16 cellular contexts compared by ENCODE assay signal in the genomic region with DNA sequence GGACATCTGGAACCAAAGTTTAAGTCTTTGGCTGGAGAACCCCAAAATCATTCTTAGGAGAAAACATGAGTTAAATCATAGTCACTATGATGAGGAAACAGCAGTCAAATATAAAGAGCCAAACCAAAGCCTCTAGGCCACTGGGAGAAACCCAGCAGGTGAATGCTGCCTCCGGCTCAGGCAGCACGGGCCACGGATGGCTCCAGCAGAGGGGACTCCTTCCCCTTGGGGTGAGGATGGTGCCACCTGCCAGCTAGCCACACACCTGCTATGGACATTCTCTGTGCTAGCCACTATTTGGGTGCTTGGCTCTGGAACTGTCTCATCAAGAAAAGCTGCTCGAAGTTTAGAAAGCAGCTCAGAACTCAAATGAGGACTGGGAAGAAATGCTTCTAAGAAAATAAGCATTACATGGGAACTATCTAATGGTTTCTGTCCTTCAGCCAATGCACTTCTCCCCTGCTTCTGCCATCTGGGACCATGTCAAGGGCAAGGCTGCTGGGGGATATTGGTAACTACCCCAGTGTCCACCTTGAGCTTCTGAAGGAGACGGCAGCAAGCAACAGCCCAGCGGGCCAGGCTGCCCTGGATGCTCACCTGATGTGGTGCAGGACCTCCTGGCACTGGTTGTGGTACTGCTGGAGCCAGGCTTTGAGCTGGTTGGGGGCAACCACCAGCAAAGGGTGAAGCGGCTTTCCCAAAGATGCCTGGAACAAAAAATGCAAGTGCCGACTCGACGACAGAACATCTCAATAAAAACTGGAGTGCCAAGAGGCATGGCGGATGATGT. TPM values are rescaled to one million over a fixed set of nuclear protein-coding genes. Genes with fewer than 3 reads are reported as not detected.
DNase-seq lines count a peak whose midpoint lies in the region; ATAC-seq, FAIRE-seq and TF ChIP-seq lines count a peak whose summit lies in the region.
"Had no signal": no experiment of that assay in that cellular context is flagged by ENCODE, and none has a peak within 500 bp of the region (broad histone marks: within the 10 kb centered on the region; RNA-seq: fewer than 3 reads in every experiment).

No MANE protein-coding gene starts in this region.

- H3K27ac ChIP-seq in RWPE2 (ENCODE audit: poor library complexity, severe bottlenecking) (no peak overlapping the region), kidney (ENCODE audit: low read depth in 2 of 2, low read length in 2 of 2) (no peak overlapping the region), suprapubic skin (no peak overlapping the region)
- H3K27ac ChIP-seq in CD8-positive, alpha-beta T cell (ENCODE audit: low read depth, low read length): no peak overlapping the region
- H3K27ac ChIP-seq: GM23248 had no signal

- no peaks in the 10 kb centered on the region for H3K9me3 Mint-ChIP-seq in activated naive CD8-positive, alpha-beta T cell (ENCODE audit: low read depth)
- no peaks in the 10 kb centered on the region for H3K9me3 Mint-ChIP-seq in activated naive CD8-positive, alpha-beta T cell treated with anti-CD3 and anti-CD28 coated beads for 36 hours
- no peaks in the 10 kb centered on the region for H3K9me3 Mint-ChIP-seq in stimulated activated effector memory CD8-positive, alpha-beta T cell treated with anti-CD3 and anti-CD28 coated beads, Interleukin-12 subunit alpha, Interleukin-12 subunit beta, amount 100 ng/mL, for 72 hours
- H3K9me3 Mint-ChIP-seq in CD8-positive, alpha-beta T cell: no peaks in the 10 kb centered on the region
- H3K9me3 Mint-ChIP-seq: IgD-negative memory B cell had no signal

- POLR2A ChIA-PET in CD8-positive, alpha-beta T cell (lab: Charles Lee): interaction anchor here (1.2 kb wide), 1 partner anchor 14 kb away, joined by 3 read pairs; no protein-coding TSS in a partner anchor

- FAIRE-seq in kidney (lab: Jason Lieb, UNC): no peak
- FAIRE-seq: A204.1, H54 had no signal

- H3K27me3 ChIP-seq in RWPE2 (ENCODE audit: insufficient read depth, poor library complexity, severe bottlenecking) (no peaks in the 10 kb centered on the region), suprapubic skin (no peaks in the 10 kb centered on the region)
- H3K27me3 ChIP-seq in CD8-positive, alpha-beta T cell (ENCODE audit: insufficient read depth, low read length): no peaks in the 10 kb centered on the region
- H3K27me3 ChIP-seq: BE2C had no signal

- no peaks in the 10 kb centered on the region for H3K27me3 Mint-ChIP-seq in activated naive CD8-positive, alpha-beta T cell
- H3K27me3 Mint-ChIP-seq in activated naive CD8-positive, alpha-beta T cell treated with anti-CD3 and anti-CD28 coated beads for 36 hours: no peaks in the 10 kb centered on the region
- H3K27me3 Mint-ChIP-seq in CD8-positive, alpha-beta T cell (ENCODE audit: low read depth): no peaks in the 10 kb centered on the region
- H3K27me3 Mint-ChIP-seq: CD8-positive, alpha-beta memory T cell; IgD-negative memory B cell had no signal

- H3K9ac ChIP-seq in kidney (ENCODE audit: low read length in 2 of 2): no peak overlapping the region
- H3K9ac ChIP-seq: GM23248 had no signal

- intact Hi-C loops in kidney (cut with DNase I): no loop called here
- intact Hi-C loops in CD8-positive, alpha-beta T cell (cut with DNase I, micrococcal nuclease): no loop called here

- H3K36me3 ChIP-seq in RWPE2 (ENCODE audit: low read depth): peaks cover 86% of the 10 kb centered on the region
- H3K36me3 ChIP-seq in kidney (ENCODE audit: control insufficient read depth in 1 of 2, insufficient read depth in 2 of 2, low read length in 2 of 2): peaks cover 63 to 85% of the 10 kb centered on the region in 2 donors
- peaks cover 100% of the 10 kb centered on the region for H3K36me3 ChIP-seq in suprapubic skin
- H3K36me3 ChIP-seq in CD8-positive, alpha-beta T cell (ENCODE audit: insufficient read depth, low read length): peaks cover 88% of the 10 kb centered on the region

- H3K9me3 ChIP-seq in RWPE2 (ENCODE audit: severe bottlenecking) (no peaks in the 10 kb centered on the region), kidney (ENCODE audit: control insufficient read depth in 1 of 2, low read length in 2 of 2) (no peaks in the 10 kb centered on the region), suprapubic skin (no peaks in the 10 kb centered on the region)
- H3K9me3 ChIP-seq in CD8-positive, alpha-beta T cell (ENCODE audit: low read length): no peaks in the 10 kb centered on the region
- H3K9me3 ChIP-seq: BE2C had no signal

- no peak for TF ChIP-seq EP300 in suprapubic skin (IDR thresholded peaks at IDR 0.05)

- ATAC-seq in RWPE2 (ENCODE audit: low read depth) (no peak), HG03571 (IDR thresholded peaks at IDR 0.05; ENCODE audit: unreplicated experiment) (no peak)
- no peak for ATAC-seq in stimulated activated effector memory CD8-positive, alpha-beta T cell treated with anti-CD3 and anti-CD28 coated beads, Interleukin-12 subunit alpha, Interleukin-12 subunit beta, amount 100 ng/mL, for 72 hours
- ATAC-seq in CD8-positive, alpha-beta T cell: no peak

- H3K36me3 Mint-ChIP-seq in activated naive CD8-positive, alpha-beta T cell: peaks cover 19% of the 10 kb centered on the region
- peaks cover 20% of the 10 kb centered on the region for H3K36me3 Mint-ChIP-seq in activated naive CD8-positive, alpha-beta T cell treated with anti-CD3 and anti-CD28 coated beads for 36 hours
- H3K36me3 Mint-ChIP-seq in stimulated activated effector memory CD8-positive, alpha-beta T cell treated with anti-CD3 and anti-CD28 coated beads, Interleukin-12 subunit alpha, Interleukin-12 subunit beta, amount 100 ng/mL, for 72 hours: peaks cover 26% of the 10 kb centered on the region
- peaks cover 93% of the 10 kb centered on the region for H3K36me3 Mint-ChIP-seq in CD8-positive, alpha-beta T cell

- no peak for TF ChIP-seq CTCF in RWPE2 (IDR thresholded peaks at IDR 0.05; ENCODE audit: poor library complexity, severe bottlenecking)
- no peak for TF ChIP-seq CTCF in kidney (IDR thresholded peaks at IDR 0.05; ENCODE audit: borderline replicate concordance, extremely low read depth, insufficient read depth)
- TF ChIP-seq CTCF in suprapubic skin (IDR thresholded peaks at IDR 0.05): no peak
- no peak for TF ChIP-seq CTCF in CD8-positive, alpha-beta T cell (IDR thresholded peaks at IDR 0.05)

- WGBS in suprapubic skin: 94% methylated on average over 11 of the region's 11 CpGs

- TF ChIP-seq POLR2A in suprapubic skin (IDR thresholded peaks at IDR 0.05): no peak

- DNase-seq in activated naive CD8-positive, alpha-beta T cell treated with anti-CD3 and anti-CD28 coated beads for 36 hours: no peak
- peak; percentile 23 for DNase-seq in RWPE2 (ENCODE audit: low spot score)
- DNase-seq in kidney: peak; percentile 52
- no peak for DNase-seq in stimulated activated effector memory CD8-positive, alpha-beta T cell treated with anti-CD3 and anti-CD28 coated beads, Interleukin-12 subunit alpha, Interleukin-12 subunit beta, amount 100 ng/mL, for 72 hours (ENCODE audit: low spot score in 2 of 2)
- no peak for DNase-seq in suprapubic skin (ENCODE audit: low spot score in 2 of 2)
- DNase-seq in CD8-positive, alpha-beta T cell: no peak
- DNase-seq: BE2C; CD8-positive, alpha-beta memory T cell; DMS53; GM23248 had no signal

- H3K4me3 Mint-ChIP-seq in activated naive CD8-positive, alpha-beta T cell: no peak overlapping the region
- no peak overlapping the region for H3K4me3 Mint-ChIP-seq in activated naive CD8-positive, alpha-beta T cell treated with anti-CD3 and anti-CD28 coated beads for 36 hours
- H3K4me3 Mint-ChIP-seq in stimulated activated effector memory CD8-positive, alpha-beta T cell treated with anti-CD3 and anti-CD28 coated beads, Interleukin-12 subunit alpha, Interleukin-12 subunit beta, amount 100 ng/mL, for 72 hours: no peak overlapping the region
- H3K4me3 Mint-ChIP-seq in CD8-positive, alpha-beta T cell: no peak overlapping the region
- H3K4me3 Mint-ChIP-seq: CD14-positive monocyte; CD8-positive, alpha-beta memory T cell; IgD-negative memory B cell had no signal

- H3K4me1 Mint-ChIP-seq in activated naive CD8-positive, alpha-beta T cell (ENCODE audit: low read depth): no peaks in the 10 kb centered on the region
- no peaks in the 10 kb centered on the region for H3K4me1 Mint-ChIP-seq in activated naive CD8-positive, alpha-beta T cell treated with anti-CD3 and anti-CD28 coated beads for 36 hours
- H3K4me1 Mint-ChIP-seq in stimulated activated effector memory CD8-positive, alpha-beta T cell treated with anti-CD3 and anti-CD28 coated beads, Interleukin-12 subunit alpha, Interleukin-12 subunit beta, amount 100 ng/mL, for 72 hours: no peaks in the 10 kb centered on the region
- no peaks in the 10 kb centered on the region for H3K4me1 Mint-ChIP-seq in CD8-positive, alpha-beta T cell (ENCODE audit: low read depth)
- H3K4me1 Mint-ChIP-seq: CD14-positive monocyte had no signal

- H3K4me1 ChIP-seq in RWPE2 (ENCODE audit: insufficient read depth, poor library complexity, severe bottlenecking) (no peaks in the 10 kb centered on the region), kidney (ENCODE audit: control insufficient read depth in 1 of 2, insufficient read depth in 1 of 2, low read depth in 1 of 2, low read length in 2 of 2) (no peaks in the 10 kb centered on the region), suprapubic skin (no peaks in the 10 kb centered on the region)
- no peaks in the 10 kb centered on the region for H3K4me1 ChIP-seq in CD8-positive, alpha-beta T cell (ENCODE audit: insufficient read depth, low read length)
- H3K4me1 ChIP-seq: BE2C had no signal

- peak overlapping the region; percentile 34 for H3K27ac Mint-ChIP-seq in activated naive CD8-positive, alpha-beta T cell
- H3K27ac Mint-ChIP-seq in activated naive CD8-positive, alpha-beta T cell treated with anti-CD3 and anti-CD28 coated beads for 36 hours: no peak overlapping the region
- H3K27ac Mint-ChIP-seq in stimulated activated effector memory CD8-positive, alpha-beta T cell treated with anti-CD3 and anti-CD28 coated beads, Interleukin-12 subunit alpha, Interleukin-12 subunit beta, amount 100 ng/mL, for 72 hours: peak overlapping the region; percentile 54
- H3K27ac Mint-ChIP-seq in CD8-positive, alpha-beta T cell: no peak overlapping the region
- H3K27ac Mint-ChIP-seq: CD14-positive monocyte had no signal

- H3K4me3 ChIP-seq in RWPE2 (ENCODE audit: severe bottlenecking): no peak overlapping the region
- no peak overlapping the region for H3K4me3 ChIP-seq in kidney (ENCODE audit: low read length in 2 of 2)
- H3K4me3 ChIP-seq in suprapubic skin: no peak overlapping the region
- H3K4me3 ChIP-seq in CD8-positive, alpha-beta T cell (ENCODE audit: low read depth, low read length): no peak overlapping the region
- H3K4me3 ChIP-seq: GM23248 had no signal

- CTCF ChIA-PET in CD8-positive, alpha-beta T cell (lab: Charles Lee): interaction anchor here (1.6 to 1.8 kb wide), 2 partner anchors 8 to 35 kb away, joined by 4 to 5 read pairs; no protein-coding TSS in a partner anchor

RNA-seq across cellular contexts. Expression of a gene that starts 22.5 kb away (rescaled TPM):
- 10 to 100 TPM; 90.2 to 90.3 TPM for total RNA-seq in activated naive CD8-positive, alpha-beta T cell treated with anti-CD3 and anti-CD28 coated beads for 36 hours
- total RNA-seq in kidney (57.4 TPM), suprapubic skin (100 to 1,000 TPM in 1 of 4 donors, 10 to 100 TPM in 3; 85.7 to 143 (median 87.1) TPM)
- polyA plus RNA-seq in kidney (ENCODE audit: insufficient read depth, low read depth, low replicate concordance): 29.7 TPM
- 10 to 100 TPM; 66.7 to 74.0 TPM for total RNA-seq in CD8-positive, alpha-beta T cell

Comparison
In these comparisons a context has a peak if more than half of its experiments do, and no peak if none do; other contexts are left out.
1. H3K27ac Mint-ChIP-seq: peak in activated naive CD8-positive, alpha-beta T cell (single experiment) and stimulated activated effector memory CD8-positive, alpha-beta T cell treated with anti-CD3 and anti-CD28 coated beads, Interleukin-12 subunit alpha, Interleukin-12 subunit beta, amount 100 ng/mL, for 72 hours (single experiment); none in activated naive CD8-positive, alpha-beta T cell treated with anti-CD3 and anti-CD28 coated beads for 36 hours (single experiment) and CD8-positive, alpha-beta T cell (single experiment).
2. DNase-seq: peak in RWPE2 (single experiment) and kidney (single experiment); none in activated naive CD8-positive, alpha-beta T cell treated with anti-CD3 and anti-CD28 coated beads for 36 hours (single experiment), stimulated activated effector memory CD8-positive, alpha-beta T cell treated with anti-CD3 and anti-CD28 coated beads, Interleukin-12 subunit alpha, Interleukin-12 subunit beta, amount 100 ng/mL, for 72 hours (0 of 2), suprapubic skin (0 of 2) and CD8-positive, alpha-beta T cell (0 of 7).